Comparison of ENCODE assay signal across 9 cellular contexts in the genomic region with DNA sequence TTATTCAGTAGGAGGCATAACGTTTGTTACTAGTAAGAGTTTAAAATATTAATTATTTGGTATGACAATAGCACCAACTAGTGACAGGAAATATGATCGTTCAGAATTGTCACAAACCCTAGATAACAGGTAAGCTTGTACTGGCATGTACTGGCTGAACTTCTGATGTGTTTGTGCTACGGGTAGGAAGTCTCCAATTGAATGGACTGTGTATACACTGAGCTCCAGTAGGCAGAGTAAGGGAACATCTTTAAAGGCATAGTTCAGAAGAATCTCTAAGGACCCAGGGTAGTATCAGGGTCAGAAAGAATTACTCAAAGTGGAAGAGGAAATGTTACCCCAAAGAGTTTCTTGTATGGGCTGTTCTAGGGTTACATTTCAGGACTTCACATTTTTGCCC.
DNase-seq lines count a peak whose midpoint lies in the region; ATAC-seq, FAIRE-seq and TF ChIP-seq lines count a peak whose summit lies in the region.
"Had no signal": no experiment of that assay in that cellular context is flagged by ENCODE, and none has a peak within 500 bp of the region (broad histone marks: within the 10 kb centered on the region; RNA-seq: fewer than 3 reads in every experiment).

No MANE protein-coding gene starts in this region.

- H3K27me3 ChIP-seq in A673 (replicated peaks; ENCODE audit: insufficient read depth, low read depth, low read length, poor library complexity) (no peaks in the 10 kb centered on the region), heart right ventricle (peaks cover 0 to 24% (median 0%) of the 10 kb centered on the region in 7 donors), testis (no peaks in the 10 kb centered on the region)

- H3K27me3 Mint-ChIP-seq in activated naive CD4-positive, alpha-beta T cell treated with anti-CD3 and anti-CD28 coated beads for 36 hours (ENCODE audit: low read depth) = no peaks in the 10 kb centered on the region

- TF ChIP-seq CTCF in A673 (conservative IDR thresholded peaks at IDR 0.05; ENCODE audit: low read depth, low read length) = no peak
- no peak for TF ChIP-seq CTCF in HEK293 (tag by site-specific recombination; IDR thresholded peaks at IDR 0.05)
- TF ChIP-seq CTCF in heart right ventricle (IDR thresholded peaks at IDR 0.05) = peak in 1 of 9 donors; percentile 21
- TF ChIP-seq CTCF in testis (IDR thresholded peaks at IDR 0.05) = no peak

- H3K9me3 ChIP-seq in A673 (ENCODE audit: low read depth, low read length, poor library complexity, severe bottlenecking) (no peaks in the 10 kb centered on the region), HEK293 (ENCODE audit: control insufficient read depth, insufficient read depth, low read depth, low read length) (no peaks in the 10 kb centered on the region), heart right ventricle (no peaks in the 10 kb centered on the region), testis (no peaks in the 10 kb centered on the region)

- intact Hi-C loops in A673 (cut with micrococcal nuclease; ENCODE audit: unreplicated experiment) = no loop called here
- intact Hi-C loops in heart right ventricle (cut with DNase I) = no loop called here
- intact Hi-C loops in activated naive CD4-positive, alpha-beta T cell treated with anti-CD3 and anti-CD28 coated beads for 36 hours (cut with micrococcal nuclease) = loop anchor here (1.0 to 10.0 kb wide), 5 partner anchors 207 to 826 kb away; no protein-coding TSS in a partner anchor
- intact Hi-C loops in testis (cut with DNase I; ENCODE audit: low total_unique reads) = no loop called here

- ATAC-seq in heart right ventricle = no peak

- TF ChIP-seq POLR2A in GM12891 (IDR thresholded peaks at IDR 0.05; ENCODE audit: low read depth, low read length) (no peak), testis (IDR thresholded peaks at IDR 0.05) (no peak)

- H3K27ac ChIP-seq in A673 (ENCODE audit: low read depth, low read length, poor library complexity, severe bottlenecking) (no peak overlapping the region), HEK293 (ENCODE audit: extremely low read depth, low read depth, low read length) (no peak overlapping the region), heart right ventricle (no peak overlapping the region), testis (no peak overlapping the region)

- FAIRE-seq in GM12891 (lab: Jason Lieb, UNC) = no peak

- POLR2A ChIA-PET in A673 (lab: Charles Lee; ENCODE audit: low non-redundant PET) (no interaction called here), HEK293 (lab: Yijun Ruan, JAX) (no interaction called here)

- WGBS in heart right ventricle, 2 donors = 49% methylated on average over 3 of the region's 3 CpGs
- WGBS in testis, 2 donors = 36 to 39% methylated on average over 3 of the region's 3 CpGs

- H3K4me1 ChIP-seq in A673 (ENCODE audit: insufficient read depth, low read length, poor library complexity, severe bottlenecking) (no peaks in the 10 kb centered on the region), HEK293 (ENCODE audit: control insufficient read depth, insufficient read depth, low read length) (no peaks in the 10 kb centered on the region), heart right ventricle (no peaks in the 10 kb centered on the region), testis (no peaks in the 10 kb centered on the region)

- H3K4me1 Mint-ChIP-seq in activated naive CD4-positive, alpha-beta T cell treated with anti-CD3 and anti-CD28 coated beads for 36 hours (ENCODE audit: low read depth) = peaks cover 2% of the 10 kb centered on the region

- CTCF ChIA-PET in A673 (lab: Charles Lee) = interaction anchor here (0.5 kb wide), 1 partner anchor 827 kb away, joined by 4 read pairs; no protein-coding TSS in a partner anchor
- CTCF ChIA-PET in HEK293 (lab: Yijun Ruan, JAX) = no interaction called here
- CTCF ChIA-PET in activated naive CD4-positive, alpha-beta T cell treated with anti-CD3 and anti-CD28 coated beads for 36 hours (lab: Charles Lee) = interaction anchor here (1.1 to 1.6 kb wide), 2 partner anchors 207 to 827 kb away, joined by 3 to 5 read pairs; no protein-coding TSS in a partner anchor

- H3K4me3 ChIP-seq in A673 (ENCODE audit: low read depth, low read length, poor library complexity, severe bottlenecking) = no peak overlapping the region
- no peak overlapping the region for H3K4me3 ChIP-seq in HEK293 (ENCODE audit: low read depth, low read length)
- H3K4me3 ChIP-seq in heart right ventricle = no peak overlapping the region
- no peak overlapping the region for H3K4me3 ChIP-seq in testis

- H3K9me3 Mint-ChIP-seq in activated naive CD4-positive, alpha-beta T cell treated with anti-CD3 and anti-CD28 coated beads for 36 hours = no peaks in the 10 kb centered on the region

- DNase-seq in A673 (ENCODE audit: low spot score) = peak; percentile 2
- no peak for DNase-seq in GM12891 (ENCODE audit: insufficient read length, low spot score)
- peak; percentile 1 for DNase-seq in NAMALWA (ENCODE audit: low spot score)
- no peak for DNase-seq in heart right ventricle
- no peak for DNase-seq in D341Med (ENCODE audit: low spot score)
- DNase-seq in activated naive CD4-positive, alpha-beta T cell treated with anti-CD3 and anti-CD28 coated beads for 36 hours = no peak
- DNase-seq in testis = no peak
- DNase-seq: dermis blood vessel endothelial cell had no signal

- H3K36me3 ChIP-seq in A673 (ENCODE audit: insufficient read depth, low read length, poor library complexity, severe bottlenecking) (no peaks in the 10 kb centered on the region), HEK293 (ENCODE audit: control insufficient read depth in 2 of 2, insufficient read depth in 1 of 2, low read length in 2 of 2) (no peaks in the 10 kb centered on the region), heart right ventricle (no peaks in the 10 kb centered on the region), testis (ENCODE audit: low read depth, missing control alignments) (no peaks in the 10 kb centered on the region)

- H3K36me3 Mint-ChIP-seq in activated naive CD4-positive, alpha-beta T cell treated with anti-CD3 and anti-CD28 coated beads for 36 hours (ENCODE audit: low read depth) = no peaks in the 10 kb centered on the region

- BruUV-seq in A673 (replicated peaks; lab: Mats Ljungman, UMichigan) = no TSS peak

- no peak overlapping the region for H3K27ac Mint-ChIP-seq in activated naive CD4-positive, alpha-beta T cell treated with anti-CD3 and anti-CD28 coated beads for 36 hours

- no peak overlapping the region for H3K4me3 Mint-ChIP-seq in activated naive CD4-positive, alpha-beta T cell treated with anti-CD3 and anti-CD28 coated beads for 36 hours

TF ChIP-seq in GM12891, 5 proteins besides CTCF, POLR2A, EP300 and RAD21:
- TF ChIP-seq POLR2AphosphoS5 (IDR thresholded peaks at IDR 0.05; ENCODE audit: low read depth, low read length) (no peak), SPI1 (IDR thresholded peaks at IDR 0.05; ENCODE audit: low read depth, low read length) (peak; percentile 24; the same call in 1 of the 2 replicates)

TF ChIP-seq in HEK293, 187 proteins besides CTCF, POLR2A, EP300 and RAD21:
- TF ChIP-seq SP3 (tag by site-specific recombination; IDR thresholded peaks at IDR 0.05) (no peak), ZNF274 (IDR thresholded peaks at IDR 0.05; ENCODE audit: low read length) (no peak), ZNF274 (tag by site-specific recombination; IDR thresholded peaks at IDR 0.05; ENCODE audit: borderline replicate concordance) (no peak), ZNF280C (tag by site-specific recombination; IDR thresholded peaks at IDR 0.05) (no peak), ZNF639 (tag by site-specific recombination; IDR thresholded peaks at IDR 0.05) (no peak), ZBTB7A (tag by site-specific recombination; IDR thresholded peaks at IDR 0.05; ENCODE audit: low read depth) (no peak), SETDB1 (IDR thresholded peaks at IDR 0.05; ENCODE audit: insufficient read length, low read length) (no peak), ZNF654 (tag by site-specific recombination; IDR thresholded peaks at IDR 0.05; ENCODE audit: low read depth) (0 out of 2 replicates have a peak, but pooled peaks have one; percentile 14)
- TF ChIP-seq, protein P1, sequence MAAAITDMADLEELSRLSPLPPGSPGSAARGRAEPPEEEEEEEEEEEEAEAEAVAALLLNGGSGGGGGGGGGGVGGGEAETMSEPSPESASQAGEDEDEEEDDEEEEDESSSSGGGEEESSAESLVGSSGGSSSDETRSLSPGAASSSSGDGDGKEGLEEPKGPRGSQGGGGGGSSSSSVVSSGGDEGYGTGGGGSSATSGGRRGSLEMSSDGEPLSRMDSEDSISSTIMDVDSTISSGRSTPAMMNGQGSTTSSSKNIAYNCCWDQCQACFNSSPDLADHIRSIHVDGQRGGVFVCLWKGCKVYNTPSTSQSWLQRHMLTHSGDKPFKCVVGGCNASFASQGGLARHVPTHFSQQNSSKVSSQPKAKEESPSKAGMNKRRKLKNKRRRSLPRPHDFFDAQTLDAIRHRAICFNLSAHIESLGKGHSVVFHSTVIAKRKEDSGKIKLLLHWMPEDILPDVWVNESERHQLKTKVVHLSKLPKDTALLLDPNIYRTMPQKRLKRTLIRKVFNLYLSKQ (tag by site-specific recombination; IDR thresholded peaks at IDR 0.05; ENCODE audit: borderline replicate concordance) = no peak

Comparison
In these comparisons a context has a peak if more than half of its experiments do, and no peak if none do; other contexts are left out.
1. DNase-seq: peak in A673 (single experiment) and NAMALWA (single experiment); none in GM12891 (single experiment), heart right ventricle (0 of 2), D341Med (single experiment), activated naive CD4-positive, alpha-beta T cell treated with anti-CD3 and anti-CD28 coated beads for 36 hours (single experiment) and testis (single experiment).